9 cellular contexts compared by ENCODE assay signal in genomic region chrX:30570505-30570904, GRCh38. TPM values are rescaled to one million over a fixed set of nuclear protein-coding genes. Genes with fewer than 3 reads are reported as not detected.
DNase-seq lines count a peak whose midpoint lies in the region; ATAC-seq and TF ChIP-seq lines count a peak whose summit lies in the region.
"Had no signal": no experiment of that assay in that cellular context is flagged by ENCODE, and none has a peak within 500 bp of the region (broad histone marks: within the 10 kb centered on the region; RNA-seq: fewer than 3 reads in every experiment).

No MANE protein-coding gene starts in this region.

- no peak overlapping the region for H3K27ac ChIP-seq in esophagus squamous epithelium
- no peak overlapping the region for H3K27ac ChIP-seq in spleen

- no peak for TF ChIP-seq POLR2A in esophagus squamous epithelium (IDR thresholded peaks at IDR 0.05)
- no peak for TF ChIP-seq POLR2A in spleen (IDR thresholded peaks at IDR 0.05)

- H3K4me1 ChIP-seq in esophagus squamous epithelium (no peaks in the 10 kb centered on the region), spleen (peaks cover 0 to 72% (median 8%) of the 10 kb centered on the region in 6 donors)

- DNase-seq in NCI-H2081 (lab: John Stamatoyannopoulos, UW): peak; percentile 3 to 20
- no peak for DNase-seq in NCI-H2081 treated with DMSO at 0.1 percent for 48 hours (lab: John Stamatoyannopoulos, UW)
- DNase-seq in NCI-H69 (lab: John Stamatoyannopoulos, UW): peak; percentile 1
- no peak for DNase-seq in esophagus squamous epithelium (lab: John Stamatoyannopoulos, UW)
- no peak for DNase-seq in spleen
- DNase-seq in activated naive CD4-positive, alpha-beta T cell treated with anti-CD3 and anti-CD28 coated beads, Interleukin-2, amount 50 U/mL, for 16 hours: no peak

- TF ChIP-seq CTCF in esophagus squamous epithelium (IDR thresholded peaks at IDR 0.05): peak; percentile 23 to 63 (median 46)
- peak in 10 of 11 experiments; percentile 35 to 63 (median 46) for TF ChIP-seq CTCF in spleen (IDR thresholded peaks at IDR 0.05 in 8 of 11, conservative IDR thresholded peaks at IDR 0.05 in 3 of 11)

- H3K36me3 ChIP-seq in esophagus squamous epithelium (no peaks in the 10 kb centered on the region), spleen (no peaks in the 10 kb centered on the region)

- H3K4me3 ChIP-seq in esophagus squamous epithelium (no peak overlapping the region), spleen (no peak overlapping the region)

- intact Hi-C loops in esophagus squamous epithelium (cut with DNase I): no loop called here
- intact Hi-C loops in spleen (cut with DNase I; ENCODE audit: low total_unique reads): no loop called here

- 46% methylated on average over 1 of the region's 1 CpG; no CpG with 5 or more reads in 1 of the 2 donors for whole genome bisulfite sequencing in esophagus squamous epithelium, 2 donors
- 61 to 94% (median 71%) methylated on average over 1 of the region's 1 CpG for WGBS in spleen, 5 donors

- H3K9me3 ChIP-seq in esophagus squamous epithelium (no peaks in the 10 kb centered on the region), spleen (no peaks in the 10 kb centered on the region)

- ATAC-seq in HG03457 (IDR thresholded peaks at IDR 0.05; ENCODE audit: unreplicated experiment) (no peak), GM19463 (IDR thresholded peaks at IDR 0.05; ENCODE audit: unreplicated experiment) (no peak)

- no peaks in the 10 kb centered on the region for H3K27me3 ChIP-seq in esophagus squamous epithelium
- no peaks in the 10 kb centered on the region for H3K27me3 ChIP-seq in spleen (replicated peaks in 1 of 7)

RNA-seq across cellular contexts. Expression of gene TASL, which starts 7.1 kb away (rescaled TPM):
- 1 to 10 TPM in 1 of 4 donors, under 1 TPM in 2, not detected in 1; 0.31 to 1.6 (median 0.57) TPM for total RNA-seq in esophagus squamous epithelium
- total RNA-seq in spleen: 10 to 100 TPM; 10.5 to 23.4 (median 11.5) TPM
- polyA plus RNA-seq in spleen: 1 to 10 TPM; 6.5 to 8.5 (median 7.6) TPM
- total RNA-seq: pulmonary artery endothelial cell had no signal

Comparison
In these comparisons a context has a peak if more than half of its experiments do, and no peak if none do; other contexts are left out.
1. DNase-seq: peak in NCI-H2081 (2 of 2) and NCI-H69 (single experiment); none in NCI-H2081 treated with DMSO at 0.1 percent for 48 hours (single experiment), esophagus squamous epithelium (single experiment), spleen (single experiment) and activated naive CD4-positive, alpha-beta T cell treated with anti-CD3 and anti-CD28 coated beads, Interleukin-2, amount 50 U/mL, for 16 hours (single experiment).
2. RNA of gene TASL, which starts 7.1 kb away (total RNA-seq): 10.5 to 23.4 TPM in spleen; 0.31 to 1.6 TPM in esophagus squamous epithelium; every median in the first group is over 4 times any median in the second.